In genomic region chr6:152148412-152148811, GRCh38 we compare ENCODE assay signal across 27 cellular contexts.
DNase-seq lines count a peak whose midpoint lies in the region; ATAC-seq, FAIRE-seq and TF ChIP-seq lines count a peak whose summit lies in the region.
"Had no signal": no experiment of that assay in that cellular context is flagged by ENCODE, and none has a peak within 500 bp of the region (broad histone marks: within the 10 kb centered on the region; RNA-seq: fewer than 3 reads in every experiment).

No MANE protein-coding gene starts in this region.

- no peak overlapping the region for H3K27ac ChIP-seq in HepG2 (ENCODE audit: extremely low read length, insufficient read depth, low read length)
- no peak overlapping the region for H3K27ac ChIP-seq in right lobe of liver
- H3K27ac ChIP-seq in K562 (ENCODE audit: extremely low read depth, low read depth, low read length): no peak overlapping the region
- no peak overlapping the region for H3K27ac ChIP-seq in Peyer's patch
- H3K27ac ChIP-seq: BLaER1 had no signal

- H3K4me2 ChIP-seq in HepG2 (ENCODE audit: low read depth, low read length) (no peak overlapping the region), K562 (ENCODE audit: insufficient read depth, low read length) (no peak overlapping the region)
- H3K4me2 ChIP-seq: BLaER1 had no signal

- TF ChIP-seq CTCF in HepG2 (CRISPR knock-in tag; IDR thresholded peaks at IDR 0.05) (no peak), right lobe of liver (IDR thresholded peaks at IDR 0.05) (no peak), K562 (IDR thresholded peaks at IDR 0.05 in 2 of 3, conservative IDR thresholded peaks at IDR 0.05 in 1 of 3; ENCODE audit: insufficient read depth in 2 of 3, low read depth in 1 of 3, low read length in 3 of 3) (no peak), Peyer's patch (IDR thresholded peaks at IDR 0.05) (no peak)

- TF ChIP-seq POLR2A in HepG2 (IDR thresholded peaks at IDR 0.05; ENCODE audit: insufficient read depth in 1 of 2, low read depth in 2 of 2, low read length in 2 of 2) (no peak), right lobe of liver (IDR thresholded peaks at IDR 0.05) (no peak), K562 (conservative IDR thresholded peaks at IDR 0.05) (no peak), Peyer's patch (IDR thresholded peaks at IDR 0.05) (no peak)

- H3K4me1 ChIP-seq in HepG2 (ENCODE audit: insufficient read depth, low read length): peaks cover 11% of the 10 kb centered on the region
- H3K4me1 ChIP-seq in right lobe of liver: no peaks in the 10 kb centered on the region
- H3K4me1 ChIP-seq in K562 (replicated peaks in 1 of 2; ENCODE audit: control insufficient read depth in 2 of 2, insufficient read depth in 2 of 2, low read length in 2 of 2): no peaks in the 10 kb centered on the region
- H3K4me1 ChIP-seq in Peyer's patch: no peaks in the 10 kb centered on the region
- H3K4me1 ChIP-seq: BE2C, BLaER1 had no signal

- no peak overlapping the region for H3K4me3 Mint-ChIP-seq in stimulated activated effector memory CD8-positive, alpha-beta T cell treated with anti-CD3 and anti-CD28 coated beads, Interleukin-12 subunit alpha, Interleukin-12 subunit beta, amount 100 ng/mL, for 72 hours
- H3K4me3 Mint-ChIP-seq: CD14-positive monocyte; CD4-positive, alpha-beta memory T cell; CD8-positive, alpha-beta memory T cell had no signal

- WGBS in HepG2 (ENCODE audit: low lambda C conversion rate): 100% methylated on average over 1 of the region's 1 CpG
- 93% methylated on average over 1 of the region's 1 CpG for WGBS in right lobe of liver (ENCODE audit: insufficient coverage, low coverage, low lambda C conversion rate, missing lambda C conversion rate)
- 0% methylated on average over 1 of the region's 1 CpG for WGBS in K562 (ENCODE audit: insufficient coverage, low coverage, missing lambda C conversion rate)

- no peak overlapping the region for H2AFZ ChIP-seq in HepG2 (ENCODE audit: low read length)
- no peak overlapping the region for H2AFZ ChIP-seq in K562 (ENCODE audit: low read depth, low read length)

- intact Hi-C loops in HepG2 (cut with micrococcal nuclease; ENCODE audit: unreplicated experiment): no loop called here
- intact Hi-C loops in right lobe of liver (cut with DNase I): no loop called here
- intact Hi-C loops in K562 (cut with micrococcal nuclease): no loop called here

- no peaks in the 10 kb centered on the region for H3K9me1 ChIP-seq in K562 (ENCODE audit: control insufficient read depth, insufficient read depth, low read length)

- H3K4me1 Mint-ChIP-seq in stimulated activated effector memory CD8-positive, alpha-beta T cell treated with anti-CD3 and anti-CD28 coated beads, Interleukin-12 subunit alpha, Interleukin-12 subunit beta, amount 100 ng/mL, for 72 hours: peaks cover 11% of the 10 kb centered on the region

- CTCF ChIA-PET in HepG2 (lab: Yijun Ruan, JAX; ENCODE audit: low intra/inter-chr PET ratio, low total read pairs): no interaction called here
- CTCF ChIA-PET in K562 (lab: Yijun Ruan, JAX; ENCODE audit: low intra/inter-chr PET ratio): no interaction called here

- H3K9me3 ChIP-seq in HepG2 (ENCODE audit: low read length): no peaks in the 10 kb centered on the region
- H3K9me3 ChIP-seq in right lobe of liver: no peaks in the 10 kb centered on the region
- no peaks in the 10 kb centered on the region for H3K9me3 ChIP-seq in K562 (replicated peaks; ENCODE audit: control insufficient read depth, insufficient read depth, low read depth, low read length)
- H3K9me3 ChIP-seq in Peyer's patch: no peaks in the 10 kb centered on the region
- H3K9me3 ChIP-seq: BE2C, BLaER1 had no signal

- FAIRE-seq in HepG2 (lab: Jason Lieb, UNC): no peak
- FAIRE-seq in K562 (lab: Jason Lieb, UNC): no peak
- FAIRE-seq: A204.1, GM12878, GM12892, GM18507 had no signal

- no peaks in the 10 kb centered on the region for H3K9me3 Mint-ChIP-seq in stimulated activated effector memory CD8-positive, alpha-beta T cell treated with anti-CD3 and anti-CD28 coated beads, Interleukin-12 subunit alpha, Interleukin-12 subunit beta, amount 100 ng/mL, for 72 hours
- H3K9me3 Mint-ChIP-seq: CD14-positive monocyte; CD4-positive, alpha-beta memory T cell; CD4-positive, CD25-positive, alpha-beta regulatory T cell; CD8-positive, alpha-beta memory T cell had no signal

- no peak for DNase-seq in HepG2 (ENCODE audit: low spot score)
- no peak for DNase-seq in right lobe of liver
- DNase-seq in K562 (ENCODE audit: extremely low read depth in 1 of 4, low spot score in 3 of 4): no peak
- no peak for DNase-seq in stimulated activated effector memory CD8-positive, alpha-beta T cell treated with anti-CD3 and anti-CD28 coated beads, Interleukin-12 subunit alpha, Interleukin-12 subunit beta, amount 100 ng/mL, for 72 hours (ENCODE audit: low spot score in 2 of 2)
- DNase-seq in Peyer's patch: no peak
- no peak for DNase-seq in stimulated activated CD4-positive, alpha-beta T cell treated with anti-CD3 and anti-CD28 coated beads, Interleukin-4, amount 100 ng/mL, for 1 hour
- DNase-seq: 8988T; ACHN; BE2C; C1 segment of cervical spinal cord; CD4-positive, alpha-beta memory T cell; CD4-positive, CD25-positive, alpha-beta regulatory T cell; CD8-positive, alpha-beta memory T cell; COR-L47; DMS 273 treated with DMSO at 0.1 percent for 48 hours; DMS153; DMS53; DMS79; DND-41; EL; GDM1 had no signal

- H3K27ac Mint-ChIP-seq in stimulated activated effector memory CD8-positive, alpha-beta T cell treated with anti-CD3 and anti-CD28 coated beads, Interleukin-12 subunit alpha, Interleukin-12 subunit beta, amount 100 ng/mL, for 72 hours: peak overlapping the region; percentile 79

- H3K4me3 ChIP-seq in HepG2 (replicated peaks in 1 of 3; ENCODE audit: insufficient read depth in 1 of 3, low read depth in 2 of 3, low read length in 3 of 3): no peak overlapping the region
- H3K4me3 ChIP-seq in right lobe of liver: no peak overlapping the region
- H3K4me3 ChIP-seq in K562: no peak overlapping the region
- H3K4me3 ChIP-seq in Peyer's patch: no peak overlapping the region
- H3K4me3 ChIP-seq: BLaER1, GM12878 had no signal

- H3K36me3 ChIP-seq in HepG2 (replicated peaks in 1 of 2; ENCODE audit: control insufficient read depth in 1 of 2, insufficient read depth in 2 of 2, low read length in 2 of 2) (no peaks in the 10 kb centered on the region; a peak in 1 of 5 replicates), right lobe of liver (peaks cover 0 to 73% (median 31%) of the 10 kb centered on the region in 4 donors), K562 (ENCODE audit: control insufficient read depth, insufficient read depth, low read length) (no peaks in the 10 kb centered on the region), Peyer's patch (peaks cover 0 to 57% (median 0%) of the 10 kb centered on the region in 3 donors)
- H3K36me3 ChIP-seq: BE2C had no signal

- BruUV-seq in HepG2 (replicated peaks; lab: Mats Ljungman, UMichigan) (no TSS peak), K562 (replicated peaks; lab: Mats Ljungman, UMichigan) (no TSS peak)

- in situ Hi-C loops in HepG2 (cut with HindIII; ENCODE audit: extremely low pct_ligation_motif_present, low pct_unique_long_range_greater_than_20kb) (no loop called here), K562 (cut with MboI) (no loop called here)

- TF ChIP-seq RAD21 in HepG2 (CRISPR knock-in tag; IDR thresholded peaks at IDR 0.05) (no peak), K562 (CRISPR knock-in tag; conservative IDR thresholded peaks at IDR 0.05 in 1 of 2, IDR thresholded peaks at IDR 0.05 in 1 of 2) (no peak)

- no peaks in the 10 kb centered on the region for H3K79me2 ChIP-seq in HepG2 (ENCODE audit: insufficient read depth, low read length)
- no peaks in the 10 kb centered on the region for H3K79me2 ChIP-seq in K562 (ENCODE audit: control insufficient read depth, insufficient read depth, low read length)

- H4K20me1 ChIP-seq in HepG2 (ENCODE audit: insufficient read depth, low read length): no peaks in the 10 kb centered on the region
- no peaks in the 10 kb centered on the region for H4K20me1 ChIP-seq in K562 (replicated peaks; ENCODE audit: control insufficient read depth, insufficient read depth, low read length)

- H3K9ac ChIP-seq in HepG2 (ENCODE audit: insufficient read depth, low read depth, low read length): no peak overlapping the region
- H3K9ac ChIP-seq in K562 (ENCODE audit: insufficient read depth in 1 of 2, low read depth in 2 of 2, low read length in 2 of 2): no peak overlapping the region
- H3K9ac ChIP-seq: BLaER1 had no signal

- H3K36me3 Mint-ChIP-seq in stimulated activated effector memory CD8-positive, alpha-beta T cell treated with anti-CD3 and anti-CD28 coated beads, Interleukin-12 subunit alpha, Interleukin-12 subunit beta, amount 100 ng/mL, for 72 hours: peaks cover 96% of the 10 kb centered on the region

- H3K27me3 ChIP-seq in HepG2 (ENCODE audit: control insufficient read depth in 1 of 2, insufficient read depth in 2 of 2, low read length in 2 of 2): no peaks in the 10 kb centered on the region
- no peaks in the 10 kb centered on the region for H3K27me3 ChIP-seq in right lobe of liver
- peaks cover 8 to 15% of the 10 kb centered on the region in 2 experiments; a peak in 2 of 5 replicates for H3K27me3 ChIP-seq in K562 (ENCODE audit: control insufficient read depth in 2 of 2, insufficient read depth in 2 of 2, low read length in 2 of 2)
- H3K27me3 ChIP-seq in Peyer's patch: no peaks in the 10 kb centered on the region
- H3K27me3 ChIP-seq: BE2C, BLaER1 had no signal

- POLR2A ChIA-PET in HepG2 (lab: Yijun Ruan, JAX): no interaction called here
- POLR2A ChIA-PET in K562 (lab: Yijun Ruan, JAX): interaction anchor here (0.6 kb wide), 1 partner anchor 26 kb away, joined by 3 read pairs; no protein-coding TSS in a partner anchor

- ATAC-seq in HepG2 (no peak), right lobe of liver (no peak), K562 (no peak)
- no peak for ATAC-seq in stimulated activated effector memory CD8-positive, alpha-beta T cell treated with anti-CD3 and anti-CD28 coated beads, Interleukin-12 subunit alpha, Interleukin-12 subunit beta, amount 100 ng/mL, for 72 hours
- ATAC-seq: GM12878 had no signal

- no peak for TF ChIP-seq EP300 in HepG2 (IDR thresholded peaks at IDR 0.05; ENCODE audit: low read depth in 2 of 2, low read length in 2 of 2)
- no peak for TF ChIP-seq EP300 in HepG2 (CRISPR knock-in tag; IDR thresholded peaks at IDR 0.05; ENCODE audit: borderline replicate concordance)
- no peak for TF ChIP-seq EP300 in K562 (IDR thresholded peaks at IDR 0.05; ENCODE audit: low read length)

TF ChIP-seq in HepG2, 621 proteins besides CTCF, POLR2A, EP300 and RAD21:
- TF ChIP-seq ZNF629 (CRISPR knock-in tag; conservative IDR thresholded peaks at IDR 0.05) (peak; percentile 71), ARNTL (CRISPR knock-in tag; IDR thresholded peaks at IDR 0.05) (no peak)

TF ChIP-seq in K562, 482 proteins besides CTCF, POLR2A, EP300 and RAD21:
- TF ChIP-seq RBM25 (IDR thresholded peaks at IDR 0.05; ENCODE audit: low read depth, low read length, severe bottlenecking): peak; percentile 68
- TF ChIP-seq ZEB2 (IDR thresholded peaks at IDR 0.05): no peak
- TF ChIP-seq BCOR (IDR thresholded peaks at IDR 0.05): peak; percentile 29; the same call in 1 of the 2 replicates
- TF ChIP-seq CBFA2T2 (conservative IDR thresholded peaks at IDR 0.05): no peak
- TF ChIP-seq ZNF282 (CRISPR knock-in tag; IDR thresholded peaks at IDR 0.05): no peak
